Comparison of ENCODE assay signal across 8 cellular contexts in genomic region chr19:49473868-49474544, GRCh38. TPM values are rescaled to one million over a fixed set of nuclear protein-coding genes. Genes with fewer than 3 reads are reported as not detected.
A peak's percentile ranks its signal among the peaks of the same experiment; 100 is the strongest.
DNase-seq lines count a peak whose midpoint lies in the region; ATAC-seq, FAIRE-seq and TF ChIP-seq lines count a peak whose summit lies in the region.

TSS of gene FLT3LG (plus strand) at chr19:49474215. CDS start at chr19:49474640, 425 bp downstream.

- H3K36me3 ChIP-seq in endothelial cell of umbilical vein (ENCODE audit: control insufficient read depth in 2 of 2, extremely low read depth in 1 of 2, insufficient read depth in 2 of 2, low read length in 2 of 2), result no peaks in the 10 kb centered on the region

- no peaks in the 10 kb centered on the region for H3K9me1 ChIP-seq in endothelial cell of umbilical vein (replicated peaks; ENCODE audit: control insufficient read depth, extremely low read depth, insufficient read depth, low read length)

- peak; percentile 99 to 100 for TF ChIP-seq CTCF in endothelial cell of umbilical vein (IDR thresholded peaks at IDR 0.05; ENCODE audit: extremely low read depth in 1 of 2, insufficient read depth in 1 of 2, low read depth in 1 of 2, low read length in 2 of 2)

- peak; percentile 86 for DNase-seq in 8988T
- DNase-seq in NK-92 treated with Interleukin-12 subunit alpha and Interleukin-12 subunit beta, amount 100 ng/mL, for 24 hours (lab: John Stamatoyannopoulos, UW), result peak; percentile 82
- DNase-seq in activated CD8-positive, alpha-beta memory T cell treated with anti-CD3 and anti-CD28 coated beads, Interleukin-2, amount 50 U/mL, for 24 hours (ENCODE audit: extremely low read depth), result peak; percentile 76
- peak; percentile 68 for DNase-seq in endothelial cell of umbilical vein (ENCODE audit: low read depth, low spot score)
- DNase-seq in mucosa of gallbladder (ENCODE audit: low spot score), result peak; percentile 77
- DNase-seq in stimulated activated CD8-positive, alpha-beta memory T cell treated with anti-CD3 and anti-CD28 coated beads, Interleukin-4, amount 100 ng/mL, for 48 hours, result peak; percentile 92

- H3K4me1 ChIP-seq in endothelial cell of umbilical vein (ENCODE audit: control insufficient read depth, extremely low read depth, insufficient read depth, low read length), result peaks cover 6% of the 10 kb centered on the region

- peak within 1 kb of the TSS; percentile 60 for H3K9ac ChIP-seq in endothelial cell of umbilical vein (replicated peaks; ENCODE audit: extremely low read depth, insufficient read depth, low read length)

- no peak for TF ChIP-seq POLR2A in endothelial cell of umbilical vein (IDR thresholded peaks at IDR 0.05; ENCODE audit: low read depth, low read length)

- BruUV-seq in endothelial cell of umbilical vein (replicated peaks; lab: Mats Ljungman, UMichigan), result no TSS peak

- CTCF ChIA-PET in endothelial cell of umbilical vein (lab: Charles Lee), result interaction anchor here (0.5 to 3.6 kb wide), 12 partner anchors 10 to 206 kb away, joined by 3 to 17 read pairs (median 4); partner anchors contain the start of genes ALDH16A1, PIH1D1 and RPS11

- H3K27ac ChIP-seq in endothelial cell of umbilical vein (ENCODE audit: insufficient read depth, low read depth, low read length), result no peak within 1 kb of the TSS

- FAIRE-seq in endothelial cell of umbilical vein (lab: Jason Lieb, UNC), result peak; percentile 66

- no peaks in the 10 kb centered on the region for H3K9me3 ChIP-seq in endothelial cell of umbilical vein (replicated peaks; ENCODE audit: control insufficient read depth, insufficient read depth, low read length)

- no peaks in the 10 kb centered on the region for H4K20me1 ChIP-seq in endothelial cell of umbilical vein (replicated peaks; ENCODE audit: control insufficient read depth, extremely low read depth, insufficient read depth, low read length)

- H2AFZ ChIP-seq in endothelial cell of umbilical vein (ENCODE audit: low read depth, low read length), result peak within 1 kb of the TSS; percentile 98

- peak within 1 kb of the TSS; percentile 78 for H3K4me2 ChIP-seq in endothelial cell of umbilical vein (ENCODE audit: insufficient read depth, low read length)

- no peaks in the 10 kb centered on the region for H3K79me2 ChIP-seq in endothelial cell of umbilical vein (ENCODE audit: control insufficient read depth, insufficient read depth, low read length)

- intact Hi-C loops in endothelial cell of umbilical vein (cut with micrococcal nuclease), result loop anchor here (1.0 to 2.0 kb wide), 2 partner anchors 21 to 73 kb away; partner anchors contain the start of gene ALDH16A1

- POLR2A ChIA-PET in endothelial cell of umbilical vein (lab: Charles Lee), result no interaction called here

- H3K27me3 ChIP-seq in endothelial cell of umbilical vein (ENCODE audit: control insufficient read depth in 2 of 2, insufficient read depth in 2 of 2, low read length in 2 of 2), result no peaks in the 10 kb centered on the region

- ATAC-seq in GM18502 (IDR thresholded peaks at IDR 0.05; ENCODE audit: poor library complexity, unreplicated experiment), result peak; percentile 61
- peak; percentile 55 for ATAC-seq in HG03342 (IDR thresholded peaks at IDR 0.05; ENCODE audit: unreplicated experiment)

- dilution Hi-C loops in endothelial cell of umbilical vein (cut with MboI; ENCODE audit: extremely low pct_ligation_motif_present, low sequenced_read_pairs), result no loop called here

- peak within 1 kb of the TSS; percentile 62 to 93 (median 73) for H3K4me3 ChIP-seq in endothelial cell of umbilical vein (replicated peaks in 1 of 3; ENCODE audit: insufficient read depth in 1 of 3, low read depth in 1 of 3, low read length in 3 of 3)

TF ChIP-seq in endothelial cell of umbilical vein, 7 proteins besides CTCF, POLR2A, EP300 and RAD21:
- no peak for TF ChIP-seq POLR2AphosphoS5 (IDR thresholded peaks at IDR 0.05; ENCODE audit: insufficient read depth, low read depth, low read length)
- TF ChIP-seq MAX (IDR thresholded peaks at IDR 0.05; ENCODE audit: insufficient read depth, insufficient read length), result no peak
- TF ChIP-seq EZH2 (IDR thresholded peaks at IDR 0.05; ENCODE audit: borderline replicate concordance, low read depth, low read length, severe bottlenecking), result no peak
- no peak for TF ChIP-seq GATA2 (IDR thresholded peaks at IDR 0.05; ENCODE audit: insufficient read depth, insufficient read length, low read depth, low read length)
- no peak for TF ChIP-seq JUN (IDR thresholded peaks at IDR 0.05; ENCODE audit: borderline replicate concordance, insufficient read depth, insufficient read length, low read depth)
- TF ChIP-seq MYC (IDR thresholded peaks at IDR 0.05; ENCODE audit: low read depth, low read length), result no peak
- TF ChIP-seq FOS (IDR thresholded peaks at IDR 0.05; ENCODE audit: borderline replicate concordance, insufficient read depth, low read length), result no peak

RNA-seq across cellular contexts. Expression of gene FLT3LG, which starts in this region (rescaled TPM):
- total RNA-seq in endothelial cell of umbilical vein (4.7 and 5.7 TPM in 2 replicates), mucosa of gallbladder (10.2 TPM)
- 5.0 and 5.6 TPM in 2 replicates for polyA plus RNA-seq in endothelial cell of umbilical vein
- polyA plus RNA-seq in endothelial cell of umbilical vein (2011; cell fraction: cytosol; rRNA removed), result 2.2 and 2.6 TPM in 2 replicates
- 2.2 and 3.5 TPM in 2 replicates for polyA plus RNA-seq in endothelial cell of umbilical vein (2011; cell fraction: nucleus; rRNA removed)
- polyA plus RNA-seq in endothelial cell of umbilical vein (2012), result 3.8 and 5.3 TPM in 2 replicates
- 0.53 and 1.4 TPM in 2 replicates for polyA minus RNA-seq in endothelial cell of umbilical vein
- polyA minus RNA-seq in endothelial cell of umbilical vein (2011; cell fraction: cytosol; rRNA and poly(A)+ RNA removed), result 4.4 TPM
- polyA minus RNA-seq in endothelial cell of umbilical vein (2011; cell fraction: nucleus; rRNA and poly(A)+ RNA removed), result 0.67 and 1.9 TPM in 2 replicates
